2 cellular contexts compared by ENCODE assay signal in the genomic region with DNA sequence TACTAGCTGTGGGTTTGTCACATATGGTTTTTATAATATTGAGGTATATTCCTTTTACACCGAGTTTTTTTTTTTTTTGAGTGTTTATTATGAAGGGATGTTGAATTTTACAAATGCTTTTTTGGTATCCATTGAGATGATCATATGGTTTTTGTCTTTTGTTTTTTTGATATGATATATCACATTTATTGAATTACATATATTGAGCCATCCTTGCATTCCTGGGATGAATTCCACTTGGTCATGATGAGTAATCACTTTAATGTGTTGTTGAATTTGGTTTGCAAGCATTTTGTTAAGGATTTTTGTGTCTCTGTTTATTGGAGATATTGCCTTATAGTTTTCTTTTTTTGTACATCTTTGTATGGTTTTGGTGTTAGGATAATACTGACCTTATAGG.
A peak's percentile ranks its signal among the peaks of the same experiment; 100 is the strongest.
TF ChIP-seq lines count a peak whose summit lies in the region.

No MANE protein-coding gene starts in this region.

TF ChIP-seq in HepG2, 621 proteins besides CTCF, POLR2A, EP300 and RAD21:
- TF ChIP-seq, protein P1, sequence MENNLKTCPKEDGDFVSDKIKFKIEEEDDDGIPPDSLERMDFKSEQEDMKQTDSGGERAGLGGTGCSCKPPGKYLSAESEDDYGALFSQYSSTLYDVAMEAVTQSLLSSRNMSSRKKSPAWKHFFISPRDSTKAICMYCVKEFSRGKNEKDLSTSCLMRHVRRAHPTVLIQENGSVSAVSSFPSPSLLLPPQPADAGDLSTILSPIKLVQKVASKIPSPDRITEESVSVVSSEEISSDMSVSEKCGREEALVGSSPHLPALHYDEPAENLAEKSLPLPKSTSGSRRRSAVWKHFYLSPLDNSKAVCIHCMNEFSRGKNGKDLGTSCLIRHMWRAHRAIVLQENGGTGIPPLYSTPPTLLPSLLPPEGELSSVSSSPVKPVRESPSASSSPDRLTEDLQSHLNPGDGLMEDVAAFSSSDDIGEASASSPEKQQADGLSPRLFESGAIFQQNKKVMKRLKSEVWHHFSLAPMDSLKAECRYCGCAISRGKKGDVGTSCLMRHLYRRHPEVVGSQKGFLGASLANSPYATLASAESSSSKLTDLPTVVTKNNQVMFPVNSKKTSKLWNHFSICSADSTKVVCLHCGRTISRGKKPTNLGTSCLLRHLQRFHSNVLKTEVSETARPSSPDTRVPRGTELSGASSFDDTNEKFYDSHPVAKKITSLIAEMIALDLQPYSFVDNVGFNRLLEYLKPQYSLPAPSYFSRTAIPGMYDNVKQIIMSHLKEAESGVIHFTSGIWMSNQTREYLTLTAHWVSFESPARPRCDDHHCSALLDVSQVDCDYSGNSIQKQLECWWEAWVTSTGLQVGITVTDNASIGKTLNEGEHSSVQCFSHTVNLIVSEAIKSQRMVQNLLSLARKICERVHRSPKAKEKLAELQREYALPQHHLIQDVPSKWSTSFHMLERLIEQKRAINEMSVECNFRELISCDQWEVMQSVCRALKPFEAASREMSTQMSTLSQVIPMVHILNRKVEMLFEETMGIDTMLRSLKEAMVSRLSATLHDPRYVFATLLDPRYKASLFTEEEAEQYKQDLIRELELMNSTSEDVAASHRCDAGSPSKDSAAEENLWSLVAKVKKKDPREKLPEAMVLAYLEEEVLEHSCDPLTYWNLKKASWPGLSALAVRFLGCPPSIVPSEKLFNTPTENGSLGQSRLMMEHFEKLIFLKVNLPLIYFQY (CRISPR knock-in tag; IDR thresholded peaks at IDR 0.05; ENCODE audit: borderline replicate concordance): no peak
- TF ChIP-seq NFE2L2 (IDR thresholded peaks at IDR 0.05; ENCODE audit: low read length) (0 out of 2 replicates have a peak, but pooled peaks have one; percentile 7), NR2F6 (IDR thresholded peaks at IDR 0.05) (no peak), NR2F6 (CRISPR knock-in tag; IDR thresholded peaks at IDR 0.05) (no peak), MAFK (conservative IDR thresholded peaks at IDR 0.05 in 1 of 2, IDR thresholded peaks at IDR 0.05 in 1 of 2; ENCODE audit: low read length in 2 of 2) (peak in 1 of 2 experiments; percentile 34; a peak in 1 of 4 replicates), TGIF2 (CRISPR knock-in tag; IDR thresholded peaks at IDR 0.05) (no peak), ZNF549 (CRISPR knock-in tag; IDR thresholded peaks at IDR 0.05) (no peak), EZH2 (conservative IDR thresholded peaks at IDR 0.05; ENCODE audit: low read depth, low read length) (no peak), KLF11 (CRISPR knock-in tag; IDR thresholded peaks at IDR 0.05) (no peak), FIP1L1 (IDR thresholded peaks at IDR 0.05; ENCODE audit: borderline replicate concordance, insufficient read depth, low read depth, low read length) (no peak), ZNF749 (CRISPR knock-in tag; IDR thresholded peaks at IDR 0.05; ENCODE audit: borderline replicate concordance) (no peak), MAFF (IDR thresholded peaks at IDR 0.05; ENCODE audit: low read depth, low read length) (peak; percentile 41; the same call in 1 of the 2 replicates), FOXP1 (IDR thresholded peaks at IDR 0.05) (no peak), FOXP1 (CRISPR knock-in tag; IDR thresholded peaks at IDR 0.05) (no peak)

TF ChIP-seq in GM23338, 12 proteins besides CTCF, POLR2A, EP300 and RAD21:
- TF ChIP-seq STAT1 (IDR thresholded peaks at IDR 0.05; ENCODE audit: unreplicated experiment): no peak
- TF ChIP-seq NANOG (IDR thresholded peaks at IDR 0.05; ENCODE audit: borderline replicate concordance): no peak
- no peak for TF ChIP-seq JUNB (IDR thresholded peaks at IDR 0.05; ENCODE audit: unreplicated experiment)
- TF ChIP-seq, protein P2, sequence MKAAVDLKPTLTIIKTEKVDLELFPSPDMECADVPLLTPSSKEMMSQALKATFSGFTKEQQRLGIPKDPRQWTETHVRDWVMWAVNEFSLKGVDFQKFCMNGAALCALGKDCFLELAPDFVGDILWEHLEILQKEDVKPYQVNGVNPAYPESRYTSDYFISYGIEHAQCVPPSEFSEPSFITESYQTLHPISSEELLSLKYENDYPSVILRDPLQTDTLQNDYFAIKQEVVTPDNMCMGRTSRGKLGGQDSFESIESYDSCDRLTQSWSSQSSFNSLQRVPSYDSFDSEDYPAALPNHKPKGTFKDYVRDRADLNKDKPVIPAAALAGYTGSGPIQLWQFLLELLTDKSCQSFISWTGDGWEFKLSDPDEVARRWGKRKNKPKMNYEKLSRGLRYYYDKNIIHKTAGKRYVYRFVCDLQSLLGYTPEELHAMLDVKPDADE (IDR thresholded peaks at IDR 0.05): no peak
- no peak for TF ChIP-seq EZH2phosphoT487 (IDR thresholded peaks at IDR 0.05; ENCODE audit: unreplicated experiment)
- TF ChIP-seq POLR2AphosphoS5 (IDR thresholded peaks at IDR 0.05; ENCODE audit: low read depth): no peak
- no peak for TF ChIP-seq ZNF114 (CRISPR knock-in tag; IDR thresholded peaks at IDR 0.05)
- TF ChIP-seq EZH2 (IDR thresholded peaks at IDR 0.05; ENCODE audit: low read depth, unreplicated experiment): no peak
- no peak for TF ChIP-seq ZNF331 (CRISPR knock-in tag; IDR thresholded peaks at IDR 0.05; ENCODE audit: low read depth)
- no peak for TF ChIP-seq CREB1 (CRISPR knock-in tag; IDR thresholded peaks at IDR 0.05; ENCODE audit: low read depth)
- TF ChIP-seq, protein P3, sequence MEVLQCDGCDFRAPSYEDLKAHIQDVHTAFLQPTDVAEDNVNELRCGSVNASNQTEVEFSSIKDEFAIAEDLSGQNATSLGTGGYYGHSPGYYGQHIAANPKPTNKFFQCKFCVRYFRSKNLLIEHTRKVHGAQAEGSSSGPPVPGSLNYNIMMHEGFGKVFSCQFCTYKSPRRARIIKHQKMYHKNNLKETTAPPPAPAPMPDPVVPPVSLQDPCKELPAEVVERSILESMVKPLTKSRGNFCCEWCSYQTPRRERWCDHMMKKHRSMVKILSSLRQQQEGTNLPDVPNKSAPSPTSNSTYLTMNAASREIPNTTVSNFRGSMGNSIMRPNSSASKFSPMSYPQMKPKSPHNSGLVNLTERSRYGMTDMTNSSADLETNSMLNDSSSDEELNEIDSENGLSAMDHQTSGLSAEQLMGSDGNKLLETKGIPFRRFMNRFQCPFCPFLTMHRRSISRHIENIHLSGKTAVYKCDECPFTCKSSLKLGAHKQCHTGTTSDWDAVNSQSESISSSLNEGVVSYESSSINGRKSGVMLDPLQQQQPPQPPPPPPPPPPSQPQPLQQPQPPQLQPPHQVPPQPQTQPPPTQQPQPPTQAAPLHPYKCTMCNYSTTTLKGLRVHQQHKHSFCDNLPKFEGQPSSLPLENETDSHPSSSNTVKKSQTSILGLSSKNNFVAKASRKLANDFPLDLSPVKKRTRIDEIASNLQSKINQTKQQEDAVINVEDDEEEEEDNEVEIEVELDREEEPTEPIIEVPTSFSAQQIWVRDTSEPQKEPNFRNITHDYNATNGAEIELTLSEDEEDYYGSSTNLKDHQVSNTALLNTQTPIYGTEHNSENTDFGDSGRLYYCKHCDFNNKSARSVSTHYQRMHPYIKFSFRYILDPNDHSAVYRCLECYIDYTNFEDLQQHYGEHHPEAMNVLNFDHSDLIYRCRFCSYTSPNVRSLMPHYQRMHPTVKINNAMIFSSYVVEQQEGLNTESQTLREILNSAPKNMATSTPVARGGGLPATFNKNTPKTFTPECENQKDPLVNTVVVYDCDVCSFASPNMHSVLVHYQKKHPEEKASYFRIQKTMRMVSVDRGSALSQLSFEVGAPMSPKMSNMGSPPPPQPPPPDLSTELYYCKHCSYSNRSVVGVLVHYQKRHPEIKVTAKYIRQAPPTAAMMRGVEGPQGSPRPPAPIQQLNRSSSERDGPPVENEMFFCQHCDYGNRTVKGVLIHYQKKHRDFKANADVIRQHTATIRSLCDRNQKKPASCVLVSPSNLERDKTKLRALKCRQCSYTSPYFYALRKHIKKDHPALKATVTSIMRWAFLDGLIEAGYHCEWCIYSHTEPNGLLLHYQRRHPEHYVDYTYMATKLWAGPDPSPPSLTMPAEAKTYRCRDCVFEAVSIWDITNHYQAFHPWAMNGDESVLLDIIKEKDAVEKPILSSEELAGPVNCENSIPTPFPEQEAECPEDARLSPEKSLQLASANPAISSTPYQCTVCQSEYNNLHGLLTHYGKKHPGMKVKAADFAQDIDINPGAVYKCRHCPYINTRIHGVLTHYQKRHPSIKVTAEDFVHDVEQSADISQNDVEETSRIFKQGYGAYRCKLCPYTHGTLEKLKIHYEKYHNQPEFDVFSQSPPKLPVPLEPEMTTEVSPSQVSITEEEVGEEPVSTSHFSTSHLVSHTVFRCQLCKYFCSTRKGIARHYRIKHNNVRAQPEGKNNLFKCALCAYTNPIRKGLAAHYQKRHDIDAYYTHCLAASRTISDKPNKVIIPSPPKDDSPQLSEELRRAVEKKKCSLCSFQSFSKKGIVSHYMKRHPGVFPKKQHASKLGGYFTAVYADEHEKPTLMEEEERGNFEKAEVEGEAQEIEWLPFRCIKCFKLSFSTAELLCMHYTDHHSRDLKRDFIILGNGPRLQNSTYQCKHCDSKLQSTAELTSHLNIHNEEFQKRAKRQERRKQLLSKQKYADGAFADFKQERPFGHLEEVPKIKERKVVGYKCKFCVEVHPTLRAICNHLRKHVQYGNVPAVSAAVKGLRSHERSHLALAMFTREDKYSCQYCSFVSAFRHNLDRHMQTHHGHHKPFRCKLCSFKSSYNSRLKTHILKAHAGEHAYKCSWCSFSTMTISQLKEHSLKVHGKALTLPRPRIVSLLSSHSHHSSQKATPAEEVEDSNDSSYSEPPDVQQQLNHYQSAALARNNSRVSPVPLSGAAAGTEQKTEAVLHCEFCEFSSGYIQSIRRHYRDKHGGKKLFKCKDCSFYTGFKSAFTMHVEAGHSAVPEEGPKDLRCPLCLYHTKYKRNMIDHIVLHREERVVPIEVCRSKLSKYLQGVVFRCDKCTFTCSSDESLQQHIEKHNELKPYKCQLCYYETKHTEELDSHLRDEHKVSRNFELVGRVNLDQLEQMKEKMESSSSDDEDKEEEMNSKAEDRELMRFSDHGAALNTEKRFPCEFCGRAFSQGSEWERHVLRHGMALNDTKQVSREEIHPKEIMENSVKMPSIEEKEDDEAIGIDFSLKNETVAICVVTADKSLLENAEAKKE (CRISPR knock-in tag; IDR thresholded peaks at IDR 0.05): no peak
- TF ChIP-seq REST (IDR thresholded peaks at IDR 0.05; ENCODE audit: unreplicated experiment): no peak
